In genomic region chr5:180088561-180088960, GRCh38 we compare ENCODE assay signal across 27 cellular contexts.
"Had no signal": no experiment of that assay in that cellular context is flagged by ENCODE, and none has a peak within 500 bp of the region (broad histone marks: within the 10 kb centered on the region; RNA-seq: fewer than 3 reads in every experiment).

No MANE protein-coding gene starts in this region.

- H3K79me2 ChIP-seq: hepatocyte had no signal

- DNase-seq: activated CD4-positive, alpha-beta T cell treated with anti-CD3 and anti-CD28 coated beads, Interleukin-2, amount 10 ng/mL, durations not matched to agents 24 days and 14 days; activated CD4-positive, CD25-positive, alpha-beta regulatory T cell treated with anti-CD3 and anti-CD28 coated beads, Interleukin-2, amount 50 U/mL, for 72 hours; activated CD8-positive, alpha-beta T cell treated with anti-CD3 and anti-CD28 coated beads for 36 hours; activated T-cell treated with anti-CD3 and anti-CD28 coated beads, Interleukin-2, amount 50 U/mL, for 4 hours; aorta; body of pancreas; cortex of kidney; effector memory CD8-positive, alpha-beta T cell; islet precursor cell; left cardiac atrium; mammary epithelial cell; natural killer cell; ovary; stimulated activated CD4-positive, alpha-beta T cell treated with anti-CD3 and anti-CD28 coated beads, Interleukin-15, amount 100 ng/mL, for 24 hours; stimulated activated CD4-positive, alpha-beta T cell treated with anti-CD3 and anti-CD28 coated beads, Interleukin-2, amount 100 ng/mL, for 24 hours; stimulated activated naive CD4-positive, alpha-beta T cell; T-helper 17 cell; T1000; tibial artery; WERI-Rb-1 had no signal

- H3K9me3 Mint-ChIP-seq: activated CD4-positive, alpha-beta T cell treated with anti-CD3 and anti-CD28 coated beads, Interleukin-2, amount 10 ng/mL, durations not matched to agents 24 days and 14 days; activated CD8-positive, alpha-beta T cell treated with anti-CD3 and anti-CD28 coated beads for 36 hours; activated naive CD4-positive, alpha-beta T cell treated with anti-CD3 and anti-CD28 coated beads, Interleukin-2, amount 50 U/mL, for 72 hours; activated T-cell treated with anti-CD3 and anti-CD28 coated beads, Interleukin-2, amount 50 U/mL, for 4 hours; activated T-helper 2 cell treated with anti-CD3 and anti-CD28 coated beads, Interferon-gamma antibody, Interleukin-2, Interleukin-4, amounts not matched to agents 10 μg/mL and 5 μg/mL and 100 μg/mL, durations not matched to agents 14 hours and 24 hours and 36 hours; effector memory CD8-positive, alpha-beta T cell; natural killer cell had no signal

- ATAC-seq: activated CD8-positive, alpha-beta T cell treated with anti-CD3 and anti-CD28 coated beads for 36 hours; activated naive CD4-positive, alpha-beta T cell treated with anti-CD3 and anti-CD28 coated beads, Interleukin-2, amount 50 U/mL, for 72 hours; activated T-cell treated with anti-CD3 and anti-CD28 coated beads, Interleukin-2, amount 50 U/mL, for 4 hours; body of pancreas; effector memory CD8-positive, alpha-beta T cell; gastroesophageal sphincter; left cardiac atrium; natural killer cell; T-helper 17 cell had no signal

- H3K9me3 ChIP-seq: adrenal gland, body of pancreas, gastroesophageal sphincter, ovary, prostate gland, suprapubic skin, tibial artery had no signal

- H3K27ac ChIP-seq: adrenal gland, body of pancreas, gastroesophageal sphincter, hepatocyte, ovary, prostate gland, suprapubic skin, tibial artery, WERI-Rb-1 had no signal

- H3K27ac Mint-ChIP-seq: activated CD4-positive, alpha-beta T cell treated with anti-CD3 and anti-CD28 coated beads, Interleukin-2, amount 10 ng/mL, durations not matched to agents 24 days and 14 days; activated CD8-positive, alpha-beta T cell treated with anti-CD3 and anti-CD28 coated beads for 36 hours; activated naive CD4-positive, alpha-beta T cell treated with anti-CD3 and anti-CD28 coated beads, Interleukin-2, amount 50 U/mL, for 72 hours; activated T-helper 2 cell treated with anti-CD3 and anti-CD28 coated beads, Interferon-gamma antibody, Interleukin-2, Interleukin-4, amounts not matched to agents 10 μg/mL and 5 μg/mL and 100 μg/mL, durations not matched to agents 14 hours and 24 hours and 36 hours; effector memory CD8-positive, alpha-beta T cell; natural killer cell; T-helper 17 cell had no signal

- H3K4me2 ChIP-seq: hepatocyte had no signal

- H3K36me3 ChIP-seq: adrenal gland, gastroesophageal sphincter, ovary, prostate gland, suprapubic skin, tibial artery, WERI-Rb-1 had no signal

- H3K4me3 ChIP-seq: adrenal gland, body of pancreas, gastroesophageal sphincter, hepatocyte, ovary, prostate gland, suprapubic skin, tibial artery had no signal

- H2AFZ ChIP-seq: hepatocyte had no signal

- H3K27me3 ChIP-seq: adrenal gland, body of pancreas, gastroesophageal sphincter, hepatocyte, ovary, suprapubic skin had no signal

- H3K27me3 Mint-ChIP-seq: activated CD8-positive, alpha-beta T cell treated with anti-CD3 and anti-CD28 coated beads for 36 hours had no signal

- H3K36me3 Mint-ChIP-seq: activated naive CD4-positive, alpha-beta T cell treated with anti-CD3 and anti-CD28 coated beads, Interleukin-2, amount 50 U/mL, for 72 hours; natural killer cell had no signal

- H3K4me3 Mint-ChIP-seq: activated CD8-positive, alpha-beta T cell treated with anti-CD3 and anti-CD28 coated beads for 36 hours had no signal
